In the genomic region with DNA sequence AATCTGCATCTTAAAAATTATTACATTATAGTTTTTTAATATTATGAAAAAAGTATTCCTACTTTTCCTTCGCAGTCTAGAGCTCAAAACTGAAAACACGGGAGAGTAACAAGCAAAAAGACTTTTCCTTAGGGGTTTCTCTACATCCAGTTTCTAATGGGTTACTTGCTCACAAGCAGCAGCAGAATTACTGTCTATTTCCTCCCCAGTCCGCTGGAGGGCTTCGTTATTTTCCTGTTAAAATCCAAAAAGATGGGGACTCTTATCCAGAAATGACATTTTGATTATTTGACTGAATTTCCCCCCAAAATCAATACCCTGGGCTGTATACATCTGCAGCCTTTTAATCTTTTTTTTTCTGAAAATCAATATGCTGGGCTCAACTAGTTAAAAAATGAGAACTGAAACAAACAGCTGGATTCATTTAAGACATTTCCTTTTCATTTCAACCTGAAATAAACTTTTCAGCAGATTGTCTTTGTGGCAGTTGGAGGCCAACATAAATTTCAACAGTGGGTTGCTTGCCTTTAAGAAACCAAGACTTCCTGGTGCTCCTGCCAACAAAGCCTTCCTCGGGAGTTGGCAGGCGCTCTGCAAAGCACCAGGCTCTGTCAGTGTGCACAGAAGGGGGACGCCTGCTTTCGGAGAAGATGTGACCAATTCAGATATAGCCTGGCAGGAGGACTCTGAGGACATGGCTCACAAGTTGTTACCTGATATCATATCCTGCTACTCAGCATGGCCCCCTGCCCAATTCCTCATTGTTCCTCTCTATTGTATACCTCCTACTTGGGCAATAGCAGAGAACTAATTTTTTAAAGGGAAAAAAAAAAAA, we compare ENCODE assay signal across 1 cellular context.
TF ChIP-seq lines count a peak whose summit lies in the region.

No MANE protein-coding gene starts in this region.

TF ChIP-seq in K562, 482 proteins besides CTCF, POLR2A, EP300 and RAD21 (continued from another document):
- no peak for TF ChIP-seq RNF219 (CRISPR knock-in tag; IDR thresholded peaks at IDR 0.05)
- TF ChIP-seq TAF7 (tag; IDR thresholded peaks at IDR 0.05): no peak
- no peak for TF ChIP-seq CTBP1 (IDR thresholded peaks at IDR 0.05; ENCODE audit: borderline replicate concordance)
